ENCODE assay signal across 28 cellular contexts in the genomic region with DNA sequence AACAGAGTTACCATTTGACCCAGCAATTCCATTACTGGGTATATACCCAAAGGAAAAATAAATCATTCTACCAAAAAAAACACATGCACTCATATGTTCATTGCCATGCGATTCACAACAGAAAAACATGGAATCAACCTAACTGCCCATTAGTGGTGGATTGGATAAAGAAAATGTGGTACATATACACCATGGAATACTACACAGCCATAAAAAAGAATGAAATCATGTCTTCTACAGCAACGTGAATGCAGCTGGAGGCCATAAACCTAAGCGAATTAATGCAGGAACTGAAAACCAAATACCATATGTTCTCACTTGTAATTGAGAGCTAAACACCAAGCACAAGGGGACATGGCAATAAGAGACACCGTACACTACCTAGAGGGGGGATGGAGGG.
"Had no signal": no experiment of that assay in that cellular context is flagged by ENCODE, and none has a peak within 500 bp of the region (broad histone marks: within the 10 kb centered on the region; RNA-seq: fewer than 3 reads in every experiment).

No MANE protein-coding gene starts in this region.

- ATAC-seq: natural killer cell; psoas muscle; right cardiac atrium; sciatic nerve; stimulated activated memory B cell treated with anti-CD40 and anti-IgM and Interleukin-4, amounts not matched to agents 10 μg/mL and 1 μg/mL and 100 μg/mL, for 72 hours; stimulated activated naive CD8-positive, alpha-beta T cell treated with anti-CD3 and anti-CD28 coated beads, Interleukin-15, amount 100 ng/mL, for 72 hours; stimulated activated naive CD8-positive, alpha-beta T cell treated with anti-CD3 and anti-CD28 coated beads, Interleukin-15, Interleukin-2, amounts not matched to agents 100 U/mL and 50 U/mL, for 24 hours; upper lobe of right lung had no signal

- DNase-seq: natural killer cell; occipital lobe; ovary; posterior cingulate gyrus; psoas muscle; right cardiac atrium; spleen; stimulated activated CD4-positive, alpha-beta T cell treated with anti-CD3 and anti-CD28 coated beads, Interleukin-12 subunit alpha, Interleukin-12 subunit beta, amount 100 ng/mL, for 4 hours; stimulated activated CD4-positive, alpha-beta T cell treated with anti-CD3 and anti-CD28 coated beads, Interleukin-1b, Interleukin-23, amount 100 ng/mL, for 48 hours; stimulated activated CD4-positive, alpha-beta T cell treated with anti-CD3 and anti-CD28 coated beads, Interleukin-4, amount 100 ng/mL, for 1 hour; stimulated activated CD4-positive, alpha-beta T cell treated with anti-CD3 and anti-CD28 coated beads, Interleukin-4, amount 100 ng/mL, for 4 hours; stimulated activated CD8-positive, alpha-beta memory T cell treated with anti-CD3 and anti-CD28 coated beads, Interleukin-4, amount 100 ng/mL, for 48 hours; stimulated activated naive CD4-positive, alpha-beta T cell; stimulated activated naive CD8-positive, alpha-beta T cell treated with anti-CD3 and anti-CD28 coated beads, Interleukin-15, amount 100 ng/mL, for 72 hours; stimulated activated naive CD8-positive, alpha-beta T cell treated with anti-CD3 and anti-CD28 coated beads, Interleukin-15, Interleukin-2, amounts not matched to agents 100 U/mL and 50 U/mL, for 24 hours; substantia nigra; testis; tibial artery; transverse colon; upper lobe of right lung; uterus had no signal

- H3K4me1 ChIP-seq: neural progenitor cell, testis, uterus had no signal

- H2AFZ ChIP-seq: neural progenitor cell, parathyroid adenoma had no signal

- H3K27ac ChIP-seq: neural progenitor cell, ovary, parathyroid adenoma, psoas muscle, skin epidermis, spleen, suprapubic skin, testis, tibial artery, transverse colon, upper lobe of right lung, uterus had no signal

- H3K9me3 ChIP-seq: ovary, psoas muscle, suprapubic skin, testis, tibial artery, transverse colon, upper lobe of right lung, uterus had no signal

- H3K9ac ChIP-seq: neural progenitor cell, parathyroid adenoma had no signal

- H3K4me3 ChIP-seq: neural progenitor cell, ovary, psoas muscle, skin epidermis, smooth muscle cell, spleen, suprapubic skin, testis, tibial artery, transverse colon, upper lobe of right lung, uterus had no signal

- H3K36me3 ChIP-seq: neural progenitor cell, ovary, spleen, suprapubic skin, tibial artery, transverse colon, upper lobe of right lung, uterus had no signal

- H3K27me3 ChIP-seq: neural progenitor cell, ovary, spleen, suprapubic skin, testis, tibial artery, transverse colon, upper lobe of right lung, uterus had no signal

- H3K4me2 ChIP-seq: neural progenitor cell, smooth muscle cell had no signal
